Comparison of ENCODE assay signal across 15 cellular contexts in the genomic region with DNA sequence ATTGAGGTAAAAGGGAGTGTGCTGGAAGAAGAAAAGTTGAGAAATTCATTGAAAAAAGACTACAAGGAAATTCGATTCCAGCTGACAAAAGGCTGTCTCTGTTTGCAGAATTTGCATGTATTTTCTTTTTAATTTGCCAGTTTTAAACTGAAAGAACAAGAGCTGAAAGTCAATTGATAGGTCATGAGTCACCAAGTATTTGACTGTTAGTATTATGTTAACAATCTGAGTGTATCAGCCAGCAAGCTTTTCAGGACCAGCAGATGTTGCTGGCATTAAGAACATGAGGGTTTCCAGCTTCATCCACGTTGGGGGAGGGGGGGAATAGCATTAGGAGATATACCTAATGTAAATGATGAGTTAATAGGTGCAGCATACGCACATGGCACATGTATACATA.
DNase-seq lines count a peak whose midpoint lies in the region; ATAC-seq and TF ChIP-seq lines count a peak whose summit lies in the region.
"Had no signal": no experiment of that assay in that cellular context is flagged by ENCODE, and none has a peak within 500 bp of the region (broad histone marks: within the 10 kb centered on the region; RNA-seq: fewer than 3 reads in every experiment).

No MANE protein-coding gene starts in this region.

- H3K4me3 Mint-ChIP-seq in WTC11 (no peak overlapping the region), T-cell (no peak overlapping the region)
- H3K4me3 Mint-ChIP-seq: activated naive CD4-positive, alpha-beta T cell treated with anti-CD3 and anti-CD28 coated beads, Interleukin-2, amount 50 U/mL, for 24 hours; neural progenitor cell had no signal

- H3K27ac Mint-ChIP-seq in WTC11 = peak overlapping the region; percentile 86
- H3K27ac Mint-ChIP-seq in T-cell = no peak overlapping the region
- H3K27ac Mint-ChIP-seq: activated naive CD4-positive, alpha-beta T cell treated with anti-CD3 and anti-CD28 coated beads, Interleukin-2, amount 50 U/mL, for 24 hours; neural progenitor cell had no signal

- no peaks in the 10 kb centered on the region for H3K4me1 ChIP-seq in BE2C
- H3K4me1 ChIP-seq: suprapubic skin had no signal

- H3K27me3 Mint-ChIP-seq in WTC11 (ENCODE audit: low read depth) (no peaks in the 10 kb centered on the region), T-cell (no peaks in the 10 kb centered on the region)
- H3K27me3 Mint-ChIP-seq: activated naive CD4-positive, alpha-beta T cell treated with anti-CD3 and anti-CD28 coated beads, Interleukin-2, amount 50 U/mL, for 24 hours had no signal

- no peaks in the 10 kb centered on the region for H3K27me3 ChIP-seq in BE2C
- H3K27me3 ChIP-seq: BLaER1 treated with 17β-estradiol and CSF1 and Interleukin-3, amounts not matched to agents 10 nM and 100 nM; neural progenitor cell; suprapubic skin had no signal

- CTCF ChIA-PET in AG04449 (lab: Yijun Ruan, JAX) = no interaction called here
- CTCF ChIA-PET in WTC11 (lab: Charles Lee) = no interaction called here
- CTCF ChIA-PET in T-cell (lab: Charles Lee) = no interaction called here

- H3K9me3 ChIP-seq in BE2C = no peaks in the 10 kb centered on the region
- H3K9me3 ChIP-seq: BLaER1 treated with 17β-estradiol and CSF1 and Interleukin-3, amounts not matched to agents 10 nM and 100 nM; suprapubic skin had no signal

- H3K36me3 ChIP-seq in BE2C = no peaks in the 10 kb centered on the region
- H3K36me3 ChIP-seq: BLaER1 treated with 17β-estradiol and CSF1 and Interleukin-3, amounts not matched to agents 10 nM and 100 nM; neural progenitor cell; suprapubic skin had no signal

- POLR2A ChIA-PET in AG04449 (lab: Yijun Ruan, JAX) (interaction anchor here (0.7 to 1.1 kb wide), 7 partner anchors 47 to 1138 kb away, joined by 3 to 4 read pairs (median 3); a partner anchor contains a TSS), WTC11 (lab: Charles Lee) (no interaction called here), T-cell (lab: Charles Lee) (no interaction called here)

- ATAC-seq in WTC11 = no peak
- ATAC-seq in T-cell (replicated peaks in 1 of 4) = no peak
- ATAC-seq: HepG2 had no signal

- no peaks in the 10 kb centered on the region for H3K9me3 Mint-ChIP-seq in WTC11
- peaks cover 6 to 13% (median 11%) of the 10 kb centered on the region in 3 donors for H3K9me3 Mint-ChIP-seq in T-cell
- H3K9me3 Mint-ChIP-seq: activated naive CD4-positive, alpha-beta T cell treated with anti-CD3 and anti-CD28 coated beads, Interleukin-2, amount 50 U/mL, for 24 hours; neural progenitor cell had no signal

- H3K4me3 ChIP-seq in AG04449 (ENCODE audit: low read depth, low read length) = no peak overlapping the region
- no peak overlapping the region for H3K4me3 ChIP-seq in BE2C (ENCODE audit: low read depth, low read length)
- H3K4me3 ChIP-seq: BLaER1 treated with 17β-estradiol and CSF1 and Interleukin-3, amounts not matched to agents 10 nM and 100 nM; neural progenitor cell; suprapubic skin had no signal

- no peak for TF ChIP-seq CTCF in AG04449 (IDR thresholded peaks at IDR 0.05; ENCODE audit: insufficient read depth, low read length, missing control alignments)
- TF ChIP-seq CTCF in WTC11 (IDR thresholded peaks at IDR 0.05) = no peak
- no peak for TF ChIP-seq CTCF in BE2C (IDR thresholded peaks at IDR 0.05; ENCODE audit: low read depth, low read length)

- H3K36me3 Mint-ChIP-seq in WTC11 (no peaks in the 10 kb centered on the region), T-cell (no peaks in the 10 kb centered on the region)
- H3K36me3 Mint-ChIP-seq: activated naive CD4-positive, alpha-beta T cell treated with anti-CD3 and anti-CD28 coated beads, Interleukin-2, amount 50 U/mL, for 24 hours; neural progenitor cell had no signal

- H3K4me1 Mint-ChIP-seq in WTC11 (peaks cover 48% of the 10 kb centered on the region), T-cell (no peaks in the 10 kb centered on the region)
- H3K4me1 Mint-ChIP-seq: activated naive CD4-positive, alpha-beta T cell treated with anti-CD3 and anti-CD28 coated beads, Interleukin-2, amount 50 U/mL, for 24 hours had no signal

- DNase-seq in AG04449 (ENCODE audit: low read depth, low spot score) (peak; percentile 66), HPDE6-E6E7 (ENCODE audit: extremely low spot score) (peak; percentile 8), WTC11 (ENCODE audit: low spot score) (no peak), hepatic stellate cell (ENCODE audit: low spot score) (peak; percentile 6), GM19238 (ENCODE audit: insufficient read length, low spot score) (no peak), T-cell (no peak), BE2C (no peak)
- DNase-seq in stimulated activated CD4-positive, alpha-beta T cell treated with anti-CD3 and anti-CD28 coated beads, Interleukin-2, amount 100 ng/mL, for 24 hours = no peak
- DNase-seq: activated CD4-positive, alpha-beta T cell treated with anti-CD3 and anti-CD28 coated beads for 4 hours; stimulated activated CD4-positive, alpha-beta T cell treated with anti-CD3 and anti-CD28 coated beads, Interleukin-4, amount 100 ng/mL, for 1 hour had no signal

TF ChIP-seq in WTC11, 78 proteins besides CTCF, POLR2A, EP300 and RAD21:
- no peak for TF ChIP-seq GABPB1 (CRISPR knock-in tag; IDR thresholded peaks at IDR 0.05)

Comparison
In these comparisons a context has a peak if more than half of its experiments do, and no peak if none do; other contexts are left out.
1. DNase-seq: peak in AG04449 (single experiment), HPDE6-E6E7 (single experiment) and hepatic stellate cell (single experiment); none in WTC11 (single experiment), GM19238 (single experiment), T-cell (0 of 34), stimulated activated CD4-positive, alpha-beta T cell treated with anti-CD3 and anti-CD28 coated beads, Interleukin-2, amount 100 ng/mL, for 24 hours (0 of 2) and BE2C (single experiment).